ENCODE assay signal across 3 cellular contexts in genomic region chr1:227673441-227673840, GRCh38.
"Had no signal": no experiment of that assay in that cellular context is flagged by ENCODE, and none has a peak within 500 bp of the region (broad histone marks: within the 10 kb centered on the region; RNA-seq: fewer than 3 reads in every experiment).

No MANE protein-coding gene starts in this region.

- ATAC-seq: GM12878 had no signal

- DNase-seq: GDM1, GF-D8 had no signal

- H3K4me3 ChIP-seq: GM12878 had no signal
